ENCODE assay signal across 15 cellular contexts in genomic region chr12:64252708-64253107, GRCh38. TPM values are rescaled to one million over a fixed set of nuclear protein-coding genes. Genes with fewer than 3 reads are reported as not detected.
A peak's percentile ranks its signal among the peaks of the same experiment; 100 is the strongest.
DNase-seq lines count a peak whose midpoint lies in the region; ATAC-seq and TF ChIP-seq lines count a peak whose summit lies in the region.
"Had no signal": no experiment of that assay in that cellular context is flagged by ENCODE, and none has a peak within 500 bp of the region (broad histone marks: within the 10 kb centered on the region; RNA-seq: fewer than 3 reads in every experiment).

No MANE protein-coding gene starts in this region.

- no peak overlapping the region for H3K27ac Mint-ChIP-seq in glutamatergic neuron (ENCODE audit: unreplicated experiment)
- H3K27ac Mint-ChIP-seq: activated naive CD8-positive, alpha-beta T cell treated with anti-CD3 and anti-CD28 coated beads, Interleukin-2, amount 10 ng/mL, durations not matched to agents 7 days and 5 days; natural killer cell treated with Interleukin-12 subunit alpha and Interleukin-12 subunit beta and Interleukin-15 and Interleukin-18, amount 100 ng/mL, for 72 hours had no signal

- ATAC-seq in heart right ventricle = peak in 6 of 8 donors; percentile 47 to 86 (median 49)
- no peak for ATAC-seq in GM19023 (IDR thresholded peaks at IDR 0.05; ENCODE audit: unreplicated experiment)
- ATAC-seq: natural killer cell treated with Interleukin-12 subunit alpha and Interleukin-12 subunit beta and Interleukin-15 and Interleukin-18, amount 100 ng/mL, for 72 hours had no signal

- H3K27me3 Mint-ChIP-seq in glutamatergic neuron (ENCODE audit: unreplicated experiment) = peaks cover 2% of the 10 kb centered on the region
- H3K27me3 Mint-ChIP-seq: activated naive CD8-positive, alpha-beta T cell treated with anti-CD3 and anti-CD28 coated beads, Interleukin-2, amount 10 ng/mL, durations not matched to agents 7 days and 5 days; natural killer cell treated with Interleukin-12 subunit alpha and Interleukin-12 subunit beta and Interleukin-15 and Interleukin-18, amount 100 ng/mL, for 72 hours had no signal

- H3K4me3 Mint-ChIP-seq in glutamatergic neuron (ENCODE audit: unreplicated experiment) = no peak overlapping the region
- H3K4me3 Mint-ChIP-seq: activated naive CD8-positive, alpha-beta T cell treated with anti-CD3 and anti-CD28 coated beads, Interleukin-2, amount 10 ng/mL, durations not matched to agents 7 days and 5 days; natural killer cell treated with Interleukin-12 subunit alpha and Interleukin-12 subunit beta and Interleukin-15 and Interleukin-18, amount 100 ng/mL, for 72 hours had no signal

- TF ChIP-seq POLR2A in stomach (IDR thresholded peaks at IDR 0.05) (no peak), prostate gland (IDR thresholded peaks at IDR 0.05) (no peak)

- intact Hi-C loops in heart right ventricle (cut with DNase I) = loop anchor here in 7 of 10 donors (10.0 kb wide), 3 partner anchors 68 to 1148 kb away; no protein-coding TSS in a partner anchor
- intact Hi-C loops in stomach (cut with DNase I; ENCODE audit: low total_unique reads) = loop anchor here (10.0 kb wide), 1 partner anchor 68 kb away; no protein-coding TSS in a partner anchor
- intact Hi-C loops in prostate gland (cut with DNase I) = no loop called here

- TF ChIP-seq CTCF in heart right ventricle (IDR thresholded peaks at IDR 0.05) = no peak
- TF ChIP-seq CTCF in stomach (IDR thresholded peaks at IDR 0.05) = no peak
- TF ChIP-seq CTCF in glutamatergic neuron (IDR thresholded peaks at IDR 0.05; ENCODE audit: partially characterized antibody, unreplicated experiment) = no peak
- no peak for TF ChIP-seq CTCF in prostate gland (IDR thresholded peaks at IDR 0.05)

- H3K9me3 ChIP-seq in heart right ventricle = no peaks in the 10 kb centered on the region
- no peaks in the 10 kb centered on the region for H3K9me3 ChIP-seq in stomach
- no peaks in the 10 kb centered on the region for H3K9me3 ChIP-seq in prostate gland
- H3K9me3 ChIP-seq: Caco-2 had no signal

- H3K9me3 Mint-ChIP-seq in glutamatergic neuron (ENCODE audit: unreplicated experiment) = no peaks in the 10 kb centered on the region
- H3K9me3 Mint-ChIP-seq: activated naive CD8-positive, alpha-beta T cell treated with anti-CD3 and anti-CD28 coated beads, Interleukin-2, amount 10 ng/mL, durations not matched to agents 7 days and 5 days; natural killer cell treated with Interleukin-12 subunit alpha and Interleukin-12 subunit beta and Interleukin-15 and Interleukin-18, amount 100 ng/mL, for 72 hours had no signal

- no peaks in the 10 kb centered on the region for H3K4me1 Mint-ChIP-seq in glutamatergic neuron (ENCODE audit: low read depth, unreplicated experiment)
- H3K4me1 Mint-ChIP-seq: activated naive CD8-positive, alpha-beta T cell treated with anti-CD3 and anti-CD28 coated beads, Interleukin-2, amount 10 ng/mL, durations not matched to agents 7 days and 5 days had no signal

- H3K27me3 ChIP-seq in heart right ventricle = no peaks in the 10 kb centered on the region
- no peaks in the 10 kb centered on the region for H3K27me3 ChIP-seq in stomach
- H3K27me3 ChIP-seq in prostate gland (replicated peaks; ENCODE audit: insufficient read depth) = no peaks in the 10 kb centered on the region

- no peak overlapping the region for H3K4me3 ChIP-seq in heart right ventricle
- H3K4me3 ChIP-seq in stomach = no peak overlapping the region
- no peak overlapping the region for H3K4me3 ChIP-seq in prostate gland

- H3K36me3 Mint-ChIP-seq in glutamatergic neuron (ENCODE audit: unreplicated experiment) = no peaks in the 10 kb centered on the region
- H3K36me3 Mint-ChIP-seq: activated naive CD8-positive, alpha-beta T cell treated with anti-CD3 and anti-CD28 coated beads, Interleukin-2, amount 10 ng/mL, durations not matched to agents 7 days and 5 days; natural killer cell treated with Interleukin-12 subunit alpha and Interleukin-12 subunit beta and Interleukin-15 and Interleukin-18, amount 100 ng/mL, for 72 hours had no signal

- DNase-seq in GM03348 (ENCODE audit: low spot score) (peak; percentile 80), amniotic epithelial cell (ENCODE audit: low read depth) (peak; percentile 86), heart right ventricle (no peak), stomach (no peak), glutamatergic neuron (no peak), prostate gland (ENCODE audit: low spot score) (no peak)
- no peak for DNase-seq in activated T-cell treated with anti-CD3 and anti-CD28 coated beads, Interleukin-2, amount 50 U/mL, for 48 hours
- DNase-seq: activated naive CD8-positive, alpha-beta T cell treated with anti-CD3 and anti-CD28 coated beads, Interleukin-2, amount 10 ng/mL, durations not matched to agents 7 days and 5 days; Caco-2; KG1; NCI-H2227 treated with DMSO at 0.1 percent for 48 hours; RPMI8226; stimulated activated CD4-positive, alpha-beta T cell treated with anti-CD3 and anti-CD28 coated beads, Interleukin-12 subunit alpha, Interleukin-12 subunit beta, amount 100 ng/mL, for 4 hours had no signal

- peaks cover 0 to 12% (median 0%) of the 10 kb centered on the region in 9 donors for H3K4me1 ChIP-seq in heart right ventricle
- no peaks in the 10 kb centered on the region for H3K4me1 ChIP-seq in stomach
- H3K4me1 ChIP-seq in prostate gland (replicated peaks) = no peaks in the 10 kb centered on the region
- H3K4me1 ChIP-seq: Caco-2 had no signal

- H3K27ac ChIP-seq in heart right ventricle = peak overlapping the region in 4 of 10 donors; percentile 17 to 48 (median 32)
- H3K27ac ChIP-seq in stomach = peak overlapping the region in 3 of 5 donors; percentile 11 to 55 (median 28)
- H3K27ac ChIP-seq in prostate gland = no peak overlapping the region

- WGBS in heart right ventricle, 2 donors = 54 to 60% methylated on average over 3 of the region's 3 CpGs
- WGBS in stomach, 5 donors = 47 to 71% (median 63%) methylated on average over 3 of the region's 3 CpGs
- WGBS in prostate gland = 71% methylated on average over 3 of the region's 3 CpGs

- no peak for TF ChIP-seq EP300 in stomach (IDR thresholded peaks at IDR 0.05)

- H3K36me3 ChIP-seq in heart right ventricle = no peaks in the 10 kb centered on the region
- H3K36me3 ChIP-seq in stomach = no peaks in the 10 kb centered on the region
- no peaks in the 10 kb centered on the region for H3K36me3 ChIP-seq in prostate gland

RNA-seq across cellular contexts. Expression of gene KICS2, which starts 30.6 kb away (rescaled TPM):
- total RNA-seq in heart right ventricle (1 to 10 TPM; 3.2 to 6.1 (median 4.2) TPM), stomach (10 to 100 TPM in 2 of 5 donors, 1 to 10 TPM in 3; 1.2 to 32.0 (median 8.8) TPM), glutamatergic neuron (ENCODE audit: unreplicated experiment) (3.4 TPM), prostate gland (10 to 100 TPM in 1 of 2 donors, 1 to 10 TPM in 1; 6.8 to 18.2 TPM)
- polyA plus RNA-seq in heart right ventricle (1 to 10 TPM; 1.8 to 2.6 TPM), stomach (1 to 10 TPM; 3.1 to 4.3 (median 3.7) TPM)

Comparison
In these comparisons a context has a peak if more than half of its experiments do, and no peak if none do; other contexts are left out.
1. DNase-seq: peak in GM03348 (single experiment) and amniotic epithelial cell (single experiment); none in heart right ventricle (0 of 2), stomach (single experiment), activated T-cell treated with anti-CD3 and anti-CD28 coated beads, Interleukin-2, amount 50 U/mL, for 48 hours (0 of 2), glutamatergic neuron (single experiment) and prostate gland (single experiment).
2. H3K27ac ChIP-seq: peak in stomach (3 of 5); none in prostate gland (0 of 2).